In genomic region chr19:14765841-14766240, GRCh38 we compare ENCODE assay signal across 8 cellular contexts. TPM values are rescaled to one million over a fixed set of nuclear protein-coding genes. Genes with fewer than 3 reads are reported as not detected.
DNase-seq lines count a peak whose midpoint lies in the region; ATAC-seq, FAIRE-seq and TF ChIP-seq lines count a peak whose summit lies in the region.
"Not testable (repeated sequence)": the region's sequence is repeated elsewhere in the genome, so short reads cannot be mapped to it uniquely, and the experiment has no call there.
"Had no signal": no experiment of that assay in that cellular context is flagged by ENCODE, and none has a peak within 500 bp of the region (broad histone marks: within the 10 kb centered on the region; RNA-seq: fewer than 3 reads in every experiment).

No MANE protein-coding gene starts in this region.

- intact Hi-C loops in activated CD4-positive, alpha-beta T cell treated with anti-CD3 and anti-CD28 coated beads for 36 hours (cut with DNase I, micrococcal nuclease): loop anchor here in 1 of 2 experiments (5.0 kb wide), 1 partner anchor 369 kb away; no protein-coding TSS in a partner anchor
- intact Hi-C loops in dendritic cell treated with granulocyte-macrophage colony-stimulating factor and Interleukin-4, amounts not matched to agents 40 ng/mL and 50 ng/mL, for 4 days (cut with micrococcal nuclease); kidney (cut with DNase I); naive thymus-derived CD4-positive, alpha-beta T cell (cut with micrococcal nuclease); sigmoid colon (cut with DNase I): not testable (repeated sequence)

- not testable (repeated sequence) for H3K27ac ChIP-seq in kidney (ENCODE audit: low read depth in 2 of 2, low read length in 2 of 2); naive thymus-derived CD4-positive, alpha-beta T cell (ENCODE audit: low read depth, low read length); sigmoid colon

- not testable (repeated sequence) for H3K27ac Mint-ChIP-seq in activated CD4-positive, alpha-beta T cell treated with anti-CD3 and anti-CD28 coated beads for 36 hours; naive thymus-derived CD4-positive, alpha-beta T cell; stimulated activated naive CD8-positive, alpha-beta T cell treated with anti-CD3 and anti-CD28 coated beads, Interleukin-15, amount 100 ng/mL, for 72 hours
- H3K27ac Mint-ChIP-seq in dendritic cell treated with granulocyte-macrophage colony-stimulating factor and Interleukin-4, amounts not matched to agents 40 ng/mL and 50 ng/mL, for 4 days: peak overlapping the region; percentile 74

- not testable (repeated sequence) for H3K9me3 ChIP-seq in kidney (ENCODE audit: control insufficient read depth in 1 of 2, low read length in 2 of 2); naive thymus-derived CD4-positive, alpha-beta T cell (ENCODE audit: control insufficient read depth in 2 of 3, low read length in 3 of 3); sigmoid colon

- not testable (repeated sequence) for DNase-seq in activated CD4-positive, alpha-beta T cell treated with anti-CD3 and anti-CD28 coated beads for 36 hours; naive thymus-derived CD4-positive, alpha-beta T cell; stimulated activated naive CD8-positive, alpha-beta T cell treated with anti-CD3 and anti-CD28 coated beads, Interleukin-15, amount 100 ng/mL, for 72 hours
- DNase-seq in kidney: peak; percentile 20
- peak; percentile 10 for DNase-seq in sigmoid colon

- WGBS in sigmoid colon, 2 donors: 78 to 89% methylated on average over 15 of the region's 15 CpGs

- not testable (repeated sequence) for TF ChIP-seq EP300 in sigmoid colon (IDR thresholded peaks at IDR 0.05)

- H3K27me3 Mint-ChIP-seq in activated CD4-positive, alpha-beta T cell treated with anti-CD3 and anti-CD28 coated beads for 36 hours; dendritic cell treated with granulocyte-macrophage colony-stimulating factor and Interleukin-4, amounts not matched to agents 40 ng/mL and 50 ng/mL, for 4 days: not testable (repeated sequence)
- peaks cover 0 to 67% (median 22%) of the 10 kb centered on the region in 5 donors for H3K27me3 Mint-ChIP-seq in naive thymus-derived CD4-positive, alpha-beta T cell
- peaks cover 26% of the 10 kb centered on the region for H3K27me3 Mint-ChIP-seq in stimulated activated naive CD8-positive, alpha-beta T cell treated with anti-CD3 and anti-CD28 coated beads, Interleukin-15, amount 100 ng/mL, for 72 hours

- H3K27me3 ChIP-seq in naive thymus-derived CD4-positive, alpha-beta T cell (ENCODE audit: control insufficient read depth in 2 of 2, insufficient read depth in 2 of 2, low read length in 2 of 2); sigmoid colon: not testable (repeated sequence)

- POLR2A ChIA-PET in activated CD4-positive, alpha-beta T cell treated with anti-CD3 and anti-CD28 coated beads for 36 hours (lab: Charles Lee): interaction anchor here (0.6 to 1.2 kb wide), 2 partner anchors 367 to 368 kb away, joined by 3 read pairs; no protein-coding TSS in a partner anchor
- POLR2A ChIA-PET in naive thymus-derived CD4-positive, alpha-beta T cell (lab: Charles Lee): not testable (repeated sequence)

- H3K9ac ChIP-seq in kidney (ENCODE audit: low read length in 2 of 2): not testable (repeated sequence)

- not testable (repeated sequence) for H3K36me3 Mint-ChIP-seq in activated CD4-positive, alpha-beta T cell treated with anti-CD3 and anti-CD28 coated beads for 36 hours (ENCODE audit: low read depth); naive thymus-derived CD4-positive, alpha-beta T cell
- H3K36me3 Mint-ChIP-seq in dendritic cell treated with granulocyte-macrophage colony-stimulating factor and Interleukin-4, amounts not matched to agents 40 ng/mL and 50 ng/mL, for 4 days (ENCODE audit: low read depth): peaks cover 100% of the 10 kb centered on the region

- H3K4me3 Mint-ChIP-seq in activated CD4-positive, alpha-beta T cell treated with anti-CD3 and anti-CD28 coated beads for 36 hours; dendritic cell treated with granulocyte-macrophage colony-stimulating factor and Interleukin-4, amounts not matched to agents 40 ng/mL and 50 ng/mL, for 4 days; naive thymus-derived CD4-positive, alpha-beta T cell; stimulated activated naive CD8-positive, alpha-beta T cell treated with anti-CD3 and anti-CD28 coated beads, Interleukin-15, amount 100 ng/mL, for 72 hours: not testable (repeated sequence)

- not testable (repeated sequence) for H3K4me1 ChIP-seq in kidney (ENCODE audit: control insufficient read depth in 1 of 2, insufficient read depth in 1 of 2, low read depth in 1 of 2, low read length in 2 of 2); naive thymus-derived CD4-positive, alpha-beta T cell (ENCODE audit: control insufficient read depth in 2 of 2, insufficient read depth in 2 of 2, low read length in 2 of 2); sigmoid colon

- not testable (repeated sequence) for H3K9me3 Mint-ChIP-seq in activated CD4-positive, alpha-beta T cell treated with anti-CD3 and anti-CD28 coated beads for 36 hours (ENCODE audit: low read depth); dendritic cell treated with granulocyte-macrophage colony-stimulating factor and Interleukin-4, amounts not matched to agents 40 ng/mL and 50 ng/mL, for 4 days; naive thymus-derived CD4-positive, alpha-beta T cell; stimulated activated naive CD8-positive, alpha-beta T cell treated with anti-CD3 and anti-CD28 coated beads, Interleukin-15, amount 100 ng/mL, for 72 hours

- not testable (repeated sequence) for TF ChIP-seq POLR2A in sigmoid colon (IDR thresholded peaks at IDR 0.05)

- peak; percentile 23 for ATAC-seq in activated CD4-positive, alpha-beta T cell treated with anti-CD3 and anti-CD28 coated beads for 36 hours
- ATAC-seq in naive thymus-derived CD4-positive, alpha-beta T cell: peak; percentile 64
- peak; percentile 12 for ATAC-seq in stimulated activated naive CD8-positive, alpha-beta T cell treated with anti-CD3 and anti-CD28 coated beads, Interleukin-15, amount 100 ng/mL, for 72 hours

- TF ChIP-seq CTCF in kidney (IDR thresholded peaks at IDR 0.05; ENCODE audit: borderline replicate concordance, extremely low read depth, insufficient read depth); sigmoid colon (IDR thresholded peaks at IDR 0.05): not testable (repeated sequence)

- H3K36me3 ChIP-seq in kidney (ENCODE audit: control insufficient read depth in 1 of 2, insufficient read depth in 2 of 2, low read length in 2 of 2); naive thymus-derived CD4-positive, alpha-beta T cell (ENCODE audit: control insufficient read depth in 2 of 3, insufficient read depth in 3 of 3, low read length in 3 of 3); sigmoid colon: not testable (repeated sequence)

- H3K4me1 Mint-ChIP-seq in activated CD4-positive, alpha-beta T cell treated with anti-CD3 and anti-CD28 coated beads for 36 hours; naive thymus-derived CD4-positive, alpha-beta T cell; stimulated activated naive CD8-positive, alpha-beta T cell treated with anti-CD3 and anti-CD28 coated beads, Interleukin-15, amount 100 ng/mL, for 72 hours: not testable (repeated sequence)
- peaks cover 66% of the 10 kb centered on the region for H3K4me1 Mint-ChIP-seq in dendritic cell treated with granulocyte-macrophage colony-stimulating factor and Interleukin-4, amounts not matched to agents 40 ng/mL and 50 ng/mL, for 4 days (ENCODE audit: low read depth)

- CTCF ChIA-PET in activated CD4-positive, alpha-beta T cell treated with anti-CD3 and anti-CD28 coated beads for 36 hours (lab: Charles Lee): interaction anchor here (0.6 kb wide), 1 partner anchor 208 kb away, joined by 3 read pairs; no protein-coding TSS in a partner anchor
- CTCF ChIA-PET in naive thymus-derived CD4-positive, alpha-beta T cell (lab: Charles Lee): interaction anchor here (0.5 kb wide), 1 partner anchor 404 kb away, joined by 4 read pairs; no protein-coding TSS in a partner anchor

- FAIRE-seq in kidney (lab: Jason Lieb, UNC): not testable (repeated sequence)

- H3K4me3 ChIP-seq in kidney (ENCODE audit: low read length in 2 of 2); naive thymus-derived CD4-positive, alpha-beta T cell (ENCODE audit: low read length); sigmoid colon: not testable (repeated sequence)

RNA-seq across cellular contexts. Expression of gene ADGRE2, which starts 12.5 kb away (rescaled TPM):
- total RNA-seq in activated CD4-positive, alpha-beta T cell treated with anti-CD3 and anti-CD28 coated beads for 36 hours: under 1 TPM; 0.75 to 0.95 TPM
- total RNA-seq in kidney (10.4 TPM), sigmoid colon (1 to 10 TPM in 2 of 4 donors, under 1 TPM in 2; 0.49 to 2.0 (median 1.2) TPM)
- polyA plus RNA-seq in kidney (ENCODE audit: insufficient read depth, low read depth, low replicate concordance) (0.15 TPM), sigmoid colon (1 to 10 TPM; 1.8 to 3.6 (median 2.8) TPM)
- 10 to 100 TPM in 2 of 5 experiments, 1 to 10 TPM in 1, under 1 TPM in 2; 0.13 to 66.6 (median 1.5) TPM for total RNA-seq in naive thymus-derived CD4-positive, alpha-beta T cell
- under 1 TPM; 0.07 to 0.08 TPM for polyA plus RNA-seq in naive thymus-derived CD4-positive, alpha-beta T cell
- total RNA-seq: Calu3, HT-29 had no signal

Comparison
In these comparisons a context has a peak if more than half of its experiments do, and no peak if none do; other contexts are left out.
1. ATAC-seq: peak in every context shown above with its lines; median percentile 64 in naive thymus-derived CD4-positive, alpha-beta T cell; 23 in activated CD4-positive, alpha-beta T cell treated with anti-CD3 and anti-CD28 coated beads for 36 hours; 12 in stimulated activated naive CD8-positive, alpha-beta T cell treated with anti-CD3 and anti-CD28 coated beads, Interleukin-15, amount 100 ng/mL, for 72 hours.